Comparison of ENCODE assay signal across 8 cellular contexts in the genomic region with DNA sequence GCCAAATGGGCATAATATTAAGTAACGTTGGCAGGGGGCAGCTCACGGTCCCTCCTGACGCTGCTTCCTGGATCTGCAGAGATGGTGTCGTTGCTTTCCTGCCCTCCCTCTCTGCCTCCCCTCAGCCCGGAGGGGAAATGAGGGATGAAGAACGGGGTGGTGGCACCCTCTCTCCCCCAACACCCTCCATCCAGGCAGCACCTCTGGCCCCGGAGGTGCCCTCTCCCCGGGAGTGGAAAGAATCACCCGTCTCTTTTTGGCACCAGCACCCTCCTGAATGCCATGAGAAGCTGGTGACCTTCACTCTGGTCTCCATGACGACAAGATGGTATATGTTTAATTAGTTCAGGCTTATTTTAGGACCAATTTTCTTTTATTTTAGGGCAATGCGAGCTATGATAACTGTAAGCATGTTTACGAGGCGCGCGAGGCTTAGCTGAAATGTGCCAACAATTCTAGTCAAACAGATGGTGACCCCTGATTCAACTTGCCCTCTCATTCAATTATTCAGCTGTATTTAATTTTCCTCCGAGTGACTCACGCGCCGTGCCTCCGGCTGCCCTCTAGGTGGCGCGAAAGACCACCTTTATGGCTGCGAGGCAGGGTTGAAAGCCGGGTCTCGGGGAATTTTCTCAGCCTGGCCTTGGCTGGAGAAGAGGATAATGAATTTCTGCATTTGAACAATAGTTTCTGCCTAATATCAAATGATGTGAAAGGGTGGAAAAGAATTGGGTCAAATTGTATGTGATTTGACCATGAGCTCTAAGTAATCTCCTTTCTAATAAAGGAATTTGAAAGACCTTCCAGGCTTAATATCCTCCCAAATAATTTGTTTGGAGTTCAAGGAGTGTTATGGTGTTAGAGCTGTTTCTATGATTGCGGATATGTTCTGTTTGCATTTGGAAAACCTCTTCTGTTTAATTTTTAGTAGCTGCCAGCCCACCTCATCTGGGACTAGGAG.
DNase-seq lines count a peak whose midpoint lies in the region; ATAC-seq and TF ChIP-seq lines count a peak whose summit lies in the region.

No MANE protein-coding gene starts in this region.

- H3K4me3 Mint-ChIP-seq in activated naive CD8-positive, alpha-beta T cell treated with anti-CD3 and anti-CD28 coated beads, Interleukin-2, amount 50 U/mL, for 24 hours: no peak overlapping the region
- no peak overlapping the region for H3K4me3 Mint-ChIP-seq in progenitor cell of endocrine pancreas (ENCODE audit: low read depth)

- no peak overlapping the region for H3K27ac Mint-ChIP-seq in activated naive CD8-positive, alpha-beta T cell treated with anti-CD3 and anti-CD28 coated beads, Interleukin-2, amount 50 U/mL, for 24 hours
- peak overlapping the region; percentile 33 for H3K27ac Mint-ChIP-seq in progenitor cell of endocrine pancreas

- DNase-seq in ELF-1 (ENCODE audit: low read depth, low spot score) (peak; percentile 62), Kasumi-1 (lab: John Stamatoyannopoulos, UW) (peak; percentile 36 to 56), SK-MEL-5 (ENCODE audit: low read depth, low spot score) (peak; percentile 64), Right ventricle myocardium inferior (ENCODE audit: missing footprints) (no peak), progenitor cell of endocrine pancreas (ENCODE audit: low spot score, unreplicated experiment) (peak; percentile 70)
- DNase-seq in activated naive CD8-positive, alpha-beta T cell treated with anti-CD3 and anti-CD28 coated beads, Interleukin-2, amount 50 U/mL, for 24 hours: peak; percentile 66

- peak; percentile 95 for TF ChIP-seq CTCF in progenitor cell of endocrine pancreas (IDR thresholded peaks at IDR 0.05; ENCODE audit: unreplicated experiment)

- no peaks in the 10 kb centered on the region for H3K4me1 Mint-ChIP-seq in activated naive CD8-positive, alpha-beta T cell treated with anti-CD3 and anti-CD28 coated beads, Interleukin-2, amount 50 U/mL, for 24 hours
- H3K4me1 Mint-ChIP-seq in progenitor cell of endocrine pancreas (ENCODE audit: low read depth): peaks cover 6% of the 10 kb centered on the region

- no peak for ATAC-seq in activated naive CD8-positive, alpha-beta T cell treated with anti-CD3 and anti-CD28 coated beads, Interleukin-2, amount 50 U/mL, for 24 hours
- ATAC-seq in Right ventricle myocardium inferior (peak; percentile 75), HG02870 (IDR thresholded peaks at IDR 0.05; ENCODE audit: unreplicated experiment) (no peak), GM18517 (IDR thresholded peaks at IDR 0.05; ENCODE audit: unreplicated experiment) (no peak)

- intact Hi-C loops in Right ventricle myocardium inferior (cut with DNase I): loop anchor here (1.0 to 10.0 kb wide), 6 partner anchors 104 to 1541 kb away; no protein-coding TSS in a partner anchor

- in situ Hi-C loops in SK-MEL-5 (cut with HindIII; ENCODE audit: low pct_unique_long_range_greater_than_20kb, low sequenced_read_pairs): no loop called here

- no peaks in the 10 kb centered on the region for H3K36me3 Mint-ChIP-seq in activated naive CD8-positive, alpha-beta T cell treated with anti-CD3 and anti-CD28 coated beads, Interleukin-2, amount 50 U/mL, for 24 hours (ENCODE audit: low read depth)
- no peaks in the 10 kb centered on the region for H3K36me3 Mint-ChIP-seq in progenitor cell of endocrine pancreas (ENCODE audit: insufficient read depth)

- no peaks in the 10 kb centered on the region for H3K9me3 Mint-ChIP-seq in activated naive CD8-positive, alpha-beta T cell treated with anti-CD3 and anti-CD28 coated beads, Interleukin-2, amount 50 U/mL, for 24 hours
- H3K9me3 Mint-ChIP-seq in progenitor cell of endocrine pancreas (ENCODE audit: low read depth): no peaks in the 10 kb centered on the region

- peaks cover 36% of the 10 kb centered on the region for H3K27me3 Mint-ChIP-seq in activated naive CD8-positive, alpha-beta T cell treated with anti-CD3 and anti-CD28 coated beads, Interleukin-2, amount 50 U/mL, for 24 hours
- peaks cover 47% of the 10 kb centered on the region for H3K27me3 Mint-ChIP-seq in progenitor cell of endocrine pancreas
